In genomic region chr12:91877461-91878230, GRCh38 we compare ENCODE assay signal across 10 cellular contexts.
DNase-seq lines count a peak whose midpoint lies in the region; ATAC-seq and TF ChIP-seq lines count a peak whose summit lies in the region.
"Had no signal": no experiment of that assay in that cellular context is flagged by ENCODE, and none has a peak within 500 bp of the region (broad histone marks: within the 10 kb centered on the region; RNA-seq: fewer than 3 reads in every experiment).

No MANE protein-coding gene starts in this region.

- TF ChIP-seq POLR2A in esophagus squamous epithelium (IDR thresholded peaks at IDR 0.05), result no peak

- no peaks in the 10 kb centered on the region for H3K9me2 ChIP-seq in Loucy (replicated peaks; ENCODE audit: low read depth, low read length)

- no peak overlapping the region for H2AFZ ChIP-seq in Loucy (ENCODE audit: low read length)

- ATAC-seq in stimulated activated effector memory CD8-positive, alpha-beta T cell treated with anti-CD3 and anti-CD28 coated beads, Interleukin-12 subunit alpha, Interleukin-12 subunit beta, amount 100 ng/mL, for 72 hours, result peak; percentile 69
- ATAC-seq in GM21723 (IDR thresholded peaks at IDR 0.05; ENCODE audit: unreplicated experiment) (no peak), HG03135 (IDR thresholded peaks at IDR 0.05; ENCODE audit: unreplicated experiment) (no peak), GM21619 (IDR thresholded peaks at IDR 0.05; ENCODE audit: unreplicated experiment) (no peak)

- DNase-seq in activated CD4-positive, alpha-beta T cell treated with anti-CD3 and anti-CD28 coated beads, Interleukin-2, amount 10 ng/mL, durations not matched to agents 7 days and 5 days, result no peak
- no peak for DNase-seq in esophagus squamous epithelium (lab: John Stamatoyannopoulos, UW)
- peak in 1 of 2 donors; percentile 57 for DNase-seq in stimulated activated effector memory CD8-positive, alpha-beta T cell treated with anti-CD3 and anti-CD28 coated beads, Interleukin-12 subunit alpha, Interleukin-12 subunit beta, amount 100 ng/mL, for 72 hours (ENCODE audit: low spot score in 2 of 2)
- no peak for DNase-seq in anterior cingulate cortex (lab: John Stamatoyannopoulos, UW)

- H3K4me1 ChIP-seq in Loucy (ENCODE audit: insufficient read depth, low read length, poor library complexity, severe bottlenecking), result peaks cover 3% of the 10 kb centered on the region
- H3K4me1 ChIP-seq in esophagus squamous epithelium, result no peaks in the 10 kb centered on the region
- H3K4me1 ChIP-seq: thyroid gland had no signal

- H3K4me3 Mint-ChIP-seq in activated CD4-positive, alpha-beta T cell treated with anti-CD3 and anti-CD28 coated beads, Interleukin-2, amount 10 ng/mL, durations not matched to agents 7 days and 5 days, result peak overlapping the region; percentile 58
- H3K4me3 Mint-ChIP-seq in stimulated activated effector memory CD8-positive, alpha-beta T cell treated with anti-CD3 and anti-CD28 coated beads, Interleukin-12 subunit alpha, Interleukin-12 subunit beta, amount 100 ng/mL, for 72 hours, result peak overlapping the region; percentile 66

- CTCF ChIA-PET in activated CD4-positive, alpha-beta T cell treated with anti-CD3 and anti-CD28 coated beads, Interleukin-2, amount 10 ng/mL, durations not matched to agents 7 days and 5 days (lab: Charles Lee), result interaction anchor here (0.9 to 3.7 kb wide), 5 partner anchors 9 to 525 kb away, joined by 3 to 15 read pairs (median 3); no protein-coding TSS in a partner anchor

- peaks cover 31% of the 10 kb centered on the region for H3K9me3 Mint-ChIP-seq in activated CD4-positive, alpha-beta T cell treated with anti-CD3 and anti-CD28 coated beads, Interleukin-2, amount 10 ng/mL, durations not matched to agents 7 days and 5 days
- H3K9me3 Mint-ChIP-seq in stimulated activated effector memory CD8-positive, alpha-beta T cell treated with anti-CD3 and anti-CD28 coated beads, Interleukin-12 subunit alpha, Interleukin-12 subunit beta, amount 100 ng/mL, for 72 hours, result peaks cover 2% of the 10 kb centered on the region

- intact Hi-C loops in esophagus squamous epithelium (cut with DNase I), result no loop called here

- no peaks in the 10 kb centered on the region for H3K27me3 ChIP-seq in Loucy (ENCODE audit: insufficient read depth, low read length, poor library complexity, severe bottlenecking)
- no peaks in the 10 kb centered on the region for H3K27me3 ChIP-seq in esophagus squamous epithelium
- H3K27me3 ChIP-seq: thyroid gland had no signal

- no peak overlapping the region for H3K9ac ChIP-seq in Loucy (ENCODE audit: low read depth, low read length, poor library complexity, severe bottlenecking)

- TF ChIP-seq CTCF in Loucy (conservative IDR thresholded peaks at IDR 0.05; ENCODE audit: low read length), result no peak
- no peak for TF ChIP-seq CTCF in esophagus squamous epithelium (IDR thresholded peaks at IDR 0.05)

- POLR2A ChIA-PET in activated CD4-positive, alpha-beta T cell treated with anti-CD3 and anti-CD28 coated beads, Interleukin-2, amount 10 ng/mL, durations not matched to agents 7 days and 5 days (lab: Charles Lee), result no interaction called here

- H3K4me2 ChIP-seq in Loucy (ENCODE audit: low read depth, low read length, poor library complexity, severe bottlenecking), result peak overlapping the region; percentile 19

- H3K36me3 Mint-ChIP-seq in activated CD4-positive, alpha-beta T cell treated with anti-CD3 and anti-CD28 coated beads, Interleukin-2, amount 10 ng/mL, durations not matched to agents 7 days and 5 days (ENCODE audit: low read depth), result peaks cover 28% of the 10 kb centered on the region
- peaks cover 7% of the 10 kb centered on the region for H3K36me3 Mint-ChIP-seq in stimulated activated effector memory CD8-positive, alpha-beta T cell treated with anti-CD3 and anti-CD28 coated beads, Interleukin-12 subunit alpha, Interleukin-12 subunit beta, amount 100 ng/mL, for 72 hours

- no peaks in the 10 kb centered on the region for H3K36me3 ChIP-seq in Loucy (ENCODE audit: insufficient read depth, low read length)
- H3K36me3 ChIP-seq in esophagus squamous epithelium, result no peaks in the 10 kb centered on the region
- H3K36me3 ChIP-seq: thyroid gland had no signal

- peak overlapping the region; percentile 95 for H3K27ac Mint-ChIP-seq in activated CD4-positive, alpha-beta T cell treated with anti-CD3 and anti-CD28 coated beads, Interleukin-2, amount 10 ng/mL, durations not matched to agents 7 days and 5 days
- peak overlapping the region; percentile 95 for H3K27ac Mint-ChIP-seq in stimulated activated effector memory CD8-positive, alpha-beta T cell treated with anti-CD3 and anti-CD28 coated beads, Interleukin-12 subunit alpha, Interleukin-12 subunit beta, amount 100 ng/mL, for 72 hours

- H4K20me1 ChIP-seq in Loucy (ENCODE audit: insufficient read depth, low read length, poor library complexity, severe bottlenecking), result no peaks in the 10 kb centered on the region

- no peak overlapping the region for H3K4me3 ChIP-seq in Loucy (ENCODE audit: low read length, poor library complexity, severe bottlenecking)
- H3K4me3 ChIP-seq in esophagus squamous epithelium, result no peak overlapping the region
- H3K4me3 ChIP-seq: thyroid gland had no signal

- WGBS in esophagus squamous epithelium, 2 donors, result 79 to 81% methylated on average over 5 of the region's 5 CpGs

- H3F3A ChIP-seq in Loucy (ENCODE audit: low read depth), result no peaks in the 10 kb centered on the region

- peaks cover 54% of the 10 kb centered on the region for H3K4me1 Mint-ChIP-seq in activated CD4-positive, alpha-beta T cell treated with anti-CD3 and anti-CD28 coated beads, Interleukin-2, amount 10 ng/mL, durations not matched to agents 7 days and 5 days
- H3K4me1 Mint-ChIP-seq in stimulated activated effector memory CD8-positive, alpha-beta T cell treated with anti-CD3 and anti-CD28 coated beads, Interleukin-12 subunit alpha, Interleukin-12 subunit beta, amount 100 ng/mL, for 72 hours, result peaks cover 58% of the 10 kb centered on the region

- no peaks in the 10 kb centered on the region for H3K27me3 Mint-ChIP-seq in activated CD4-positive, alpha-beta T cell treated with anti-CD3 and anti-CD28 coated beads, Interleukin-2, amount 10 ng/mL, durations not matched to agents 7 days and 5 days

- H3K79me2 ChIP-seq in Loucy (ENCODE audit: insufficient read depth, low read length), result no peaks in the 10 kb centered on the region

- peak overlapping the region in 3 of 4 donors; percentile 5 to 43 (median 40) for H3K27ac ChIP-seq in esophagus squamous epithelium
- H3K27ac ChIP-seq: RWPE1, thyroid gland had no signal

- H3K9me3 ChIP-seq in Loucy (ENCODE audit: insufficient read depth, low read depth, low read length) (no peaks in the 10 kb centered on the region), esophagus squamous epithelium (no peaks in the 10 kb centered on the region)
- H3K9me3 ChIP-seq: thyroid gland had no signal
